In the genomic region with DNA sequence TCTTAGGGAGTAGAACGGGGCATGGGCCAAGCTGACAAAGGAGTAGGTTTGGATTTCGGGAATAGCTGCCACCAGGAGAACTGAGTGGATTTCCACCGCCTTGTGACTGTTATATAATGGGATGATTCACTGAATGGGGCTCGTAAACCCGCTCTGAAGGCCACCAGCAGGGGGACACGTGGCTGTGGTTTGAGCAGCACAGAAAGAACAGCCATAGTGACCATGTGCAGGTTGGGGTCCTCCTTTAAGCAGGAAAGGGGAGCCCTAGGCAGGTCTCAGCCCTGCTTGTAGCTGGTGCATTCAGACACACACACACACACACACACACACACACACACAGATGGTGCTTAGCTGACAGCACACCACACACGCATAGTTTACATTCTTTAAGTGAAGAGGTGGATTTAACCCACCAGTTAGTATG, we compare ENCODE assay signal across 8 cellular contexts. TPM values are rescaled to one million over a fixed set of nuclear protein-coding genes. Genes with fewer than 3 reads are reported as not detected.
DNase-seq lines count a peak whose midpoint lies in the region; ATAC-seq, FAIRE-seq and TF ChIP-seq lines count a peak whose summit lies in the region.

No MANE protein-coding gene starts in this region.

- peaks cover 17% of the 10 kb centered on the region for H3K4me1 Mint-ChIP-seq in astrocyte (ENCODE audit: low read depth, unreplicated experiment)
- peaks cover 13% of the 10 kb centered on the region for H3K4me1 Mint-ChIP-seq in activated CD8-positive, alpha-beta T cell treated with anti-CD3 and anti-CD28 coated beads, Interleukin-2, amount 10 ng/mL, durations not matched to agents 7 days and 5 days (ENCODE audit: low read depth)

- H3K4me2 ChIP-seq in astrocyte (ENCODE audit: low read length), result peak overlapping the region; percentile 68

- H3K27me3 Mint-ChIP-seq in astrocyte (ENCODE audit: low read depth, unreplicated experiment), result peaks cover 34% of the 10 kb centered on the region
- H3K27me3 Mint-ChIP-seq in activated CD8-positive, alpha-beta T cell treated with anti-CD3 and anti-CD28 coated beads, Interleukin-2, amount 10 ng/mL, durations not matched to agents 7 days and 5 days (ENCODE audit: low read depth), result no peaks in the 10 kb centered on the region

- no peak overlapping the region for H3K9ac ChIP-seq in astrocyte (ENCODE audit: low read length)

- no peak overlapping the region for H3K27ac ChIP-seq in astrocyte (ENCODE audit: low read depth, low read length)

- H3K27ac Mint-ChIP-seq in astrocyte (ENCODE audit: unreplicated experiment), result peak overlapping the region; percentile 10
- no peak overlapping the region for H3K27ac Mint-ChIP-seq in activated CD8-positive, alpha-beta T cell treated with anti-CD3 and anti-CD28 coated beads, Interleukin-2, amount 10 ng/mL, durations not matched to agents 7 days and 5 days

- ATAC-seq in HG02884 (IDR thresholded peaks at IDR 0.05; ENCODE audit: unreplicated experiment) (no peak), HG02588 (IDR thresholded peaks at IDR 0.05; ENCODE audit: unreplicated experiment) (no peak)
- no peak for ATAC-seq in activated CD8-positive, alpha-beta T cell treated with anti-CD3 and anti-CD28 coated beads, Interleukin-2, amount 10 ng/mL, durations not matched to agents 7 days and 5 days

- TF ChIP-seq CTCF in AG04449 (IDR thresholded peaks at IDR 0.05; ENCODE audit: insufficient read depth, low read length, missing control alignments) (peak; percentile 41), astrocyte (IDR thresholded peaks at IDR 0.05; ENCODE audit: insufficient read depth, low read depth, low read length) (peak; percentile 55)

- no peak overlapping the region for H2AFZ ChIP-seq in astrocyte (ENCODE audit: low read depth, low read length)

- H3K36me3 Mint-ChIP-seq in astrocyte (ENCODE audit: low read depth, unreplicated experiment), result no peaks in the 10 kb centered on the region
- peaks cover 5% of the 10 kb centered on the region for H3K36me3 Mint-ChIP-seq in activated CD8-positive, alpha-beta T cell treated with anti-CD3 and anti-CD28 coated beads, Interleukin-2, amount 10 ng/mL, durations not matched to agents 7 days and 5 days (ENCODE audit: low read depth)

- no peaks in the 10 kb centered on the region for H3K36me3 ChIP-seq in astrocyte (ENCODE audit: insufficient read depth, low read length)

- no peaks in the 10 kb centered on the region for H4K20me1 ChIP-seq in astrocyte (ENCODE audit: insufficient read depth, low read length)

- peaks cover 3% of the 10 kb centered on the region for H3K27me3 ChIP-seq in astrocyte (ENCODE audit: insufficient read depth, low read length)

- H3K4me3 Mint-ChIP-seq in astrocyte (ENCODE audit: unreplicated experiment), result peak overlapping the region; percentile 28
- no peak overlapping the region for H3K4me3 Mint-ChIP-seq in activated CD8-positive, alpha-beta T cell treated with anti-CD3 and anti-CD28 coated beads, Interleukin-2, amount 10 ng/mL, durations not matched to agents 7 days and 5 days

- CTCF ChIA-PET in AG04449 (lab: Yijun Ruan, JAX), result interaction anchor here (0.9 to 6.6 kb wide), 10 partner anchors 9 to 45 kb away, joined by 3 to 55 read pairs (median 7); partner anchors contain the start of gene CCDC197
- CTCF ChIA-PET in HEK293T (lab: Yijun Ruan, JAX), result interaction anchor here (0.9 to 1.8 kb wide), 5 partner anchors 14 to 48 kb away, joined by 3 to 9 read pairs (median 4); no protein-coding TSS in a partner anchor
- CTCF ChIA-PET in activated CD8-positive, alpha-beta T cell treated with anti-CD3 and anti-CD28 coated beads, Interleukin-2, amount 10 ng/mL, durations not matched to agents 7 days and 5 days (lab: Charles Lee), result interaction anchor here (0.7 to 5.6 kb wide), 7 partner anchors 10 to 151 kb away, joined by 3 to 40 read pairs (median 4); no protein-coding TSS in a partner anchor

- no peak for FAIRE-seq in astrocyte (lab: Jason Lieb, UNC)

- peak; percentile 92 for DNase-seq in AG04449 (ENCODE audit: low read depth, low spot score)
- DNase-seq in HEK293T (ENCODE audit: extremely low spot score), result peak; percentile 65
- DNase-seq in astrocyte (ENCODE audit: low read depth), result peak; percentile 96
- DNase-seq in left kidney (ENCODE audit: low read depth, low spot score), result peak; percentile 59
- DNase-seq in NCI-H2227 treated with DMSO at 0.1 percent for 48 hours (lab: John Stamatoyannopoulos, UW), result no peak
- no peak for DNase-seq in activated CD8-positive, alpha-beta T cell treated with anti-CD3 and anti-CD28 coated beads, Interleukin-2, amount 10 ng/mL, durations not matched to agents 7 days and 5 days

- H3K9me3 Mint-ChIP-seq in astrocyte (ENCODE audit: unreplicated experiment), result peaks cover 3% of the 10 kb centered on the region
- H3K9me3 Mint-ChIP-seq in activated CD8-positive, alpha-beta T cell treated with anti-CD3 and anti-CD28 coated beads, Interleukin-2, amount 10 ng/mL, durations not matched to agents 7 days and 5 days (ENCODE audit: insufficient read depth), result no peaks in the 10 kb centered on the region

- H3K4me3 ChIP-seq in AG04449 (ENCODE audit: low read depth, low read length) (no peak overlapping the region), astrocyte (ENCODE audit: insufficient read depth, low read depth, low read length) (no peak overlapping the region)

- no peaks in the 10 kb centered on the region for H3K79me2 ChIP-seq in astrocyte (ENCODE audit: insufficient read depth, low read length)

- POLR2A ChIA-PET in AG04449 (lab: Yijun Ruan, JAX) (interaction anchor here (0.6 to 2.1 kb wide), 3 partner anchors 10 to 26 kb away, joined by 3 to 15 read pairs (median 4); no protein-coding TSS in a partner anchor), HEK293T (lab: Yijun Ruan, JAX) (no interaction called here)
- POLR2A ChIA-PET in activated CD8-positive, alpha-beta T cell treated with anti-CD3 and anti-CD28 coated beads, Interleukin-2, amount 10 ng/mL, durations not matched to agents 7 days and 5 days (lab: Charles Lee), result interaction anchor here (1.4 kb wide), 1 partner anchor 25 kb away, joined by 4 read pairs; no protein-coding TSS in a partner anchor

- H3K9me3 ChIP-seq in astrocyte (ENCODE audit: insufficient read depth, low read depth, low read length), result no peaks in the 10 kb centered on the region

- H3K4me1 ChIP-seq in astrocyte (ENCODE audit: insufficient read depth, low read length), result peaks cover 26% of the 10 kb centered on the region

TF ChIP-seq in HEK293T, 16 proteins besides CTCF, POLR2A, EP300 and RAD21:
- no peak for TF ChIP-seq FOXM1 (IDR thresholded peaks at IDR 0.05; ENCODE audit: borderline replicate concordance)
- TF ChIP-seq FOXK2 (IDR thresholded peaks at IDR 0.05), result no peak
- peak; percentile 59 for TF ChIP-seq L3MBTL2 (conservative IDR thresholded peaks at IDR 0.05)
- no peak for TF ChIP-seq NFRKB (IDR thresholded peaks at IDR 0.05)
- no peak for TF ChIP-seq SUZ12 (IDR thresholded peaks at IDR 0.05)

RNA-seq across cellular contexts. Expression of gene ASB2, which starts 8.6 kb away (rescaled TPM):
- total RNA-seq in astrocyte, result 0.25 TPM in 1 of 2 replicates, not detected in the other
- 10 to 100 TPM; 15.8 to 17.0 TPM for total RNA-seq in activated CD8-positive, alpha-beta T cell treated with anti-CD3 and anti-CD28 coated beads, Interleukin-2, amount 10 ng/mL, durations not matched to agents 7 days and 5 days

RNA-seq across cellular contexts. Expression of gene CCDC197, which starts 12.1 kb away (rescaled TPM):
- not detected in 2 replicates for total RNA-seq in astrocyte
- total RNA-seq in activated CD8-positive, alpha-beta T cell treated with anti-CD3 and anti-CD28 coated beads, Interleukin-2, amount 10 ng/mL, durations not matched to agents 7 days and 5 days, result not detected

RNA-seq across cellular contexts. Expression of gene OTUB2, which starts 41.1 kb away (rescaled TPM):
- total RNA-seq in astrocyte, result 3.1 and 3.3 TPM in 2 replicates
- total RNA-seq in activated CD8-positive, alpha-beta T cell treated with anti-CD3 and anti-CD28 coated beads, Interleukin-2, amount 10 ng/mL, durations not matched to agents 7 days and 5 days, result 1 to 10 TPM; 1.4 to 1.7 TPM

RNA-seq across cellular contexts. Expression of gene FAM181A, which starts 57.9 kb away (rescaled TPM):
- not detected in 2 replicates for total RNA-seq in astrocyte
- not detected for total RNA-seq in activated CD8-positive, alpha-beta T cell treated with anti-CD3 and anti-CD28 coated beads, Interleukin-2, amount 10 ng/mL, durations not matched to agents 7 days and 5 days

Comparison
In these comparisons a context has a peak if more than half of its experiments do, and no peak if none do; other contexts are left out.
1. DNase-seq: peak in AG04449 (single experiment), HEK293T (single experiment), astrocyte (single experiment) and left kidney (single experiment); none in NCI-H2227 treated with DMSO at 0.1 percent for 48 hours (single experiment) and activated CD8-positive, alpha-beta T cell treated with anti-CD3 and anti-CD28 coated beads, Interleukin-2, amount 10 ng/mL, durations not matched to agents 7 days and 5 days (single experiment).
2. RNA of gene ASB2, which starts 8.6 kb away (total RNA-seq): 15.8 to 17.0 TPM in activated CD8-positive, alpha-beta T cell treated with anti-CD3 and anti-CD28 coated beads, Interleukin-2, amount 10 ng/mL, durations not matched to agents 7 days and 5 days; 0.25 TPM in astrocyte; every median in the first group is over 10 times any median in the second.